Comparison of ENCODE assay signal across 12 cellular contexts in the genomic region with DNA sequence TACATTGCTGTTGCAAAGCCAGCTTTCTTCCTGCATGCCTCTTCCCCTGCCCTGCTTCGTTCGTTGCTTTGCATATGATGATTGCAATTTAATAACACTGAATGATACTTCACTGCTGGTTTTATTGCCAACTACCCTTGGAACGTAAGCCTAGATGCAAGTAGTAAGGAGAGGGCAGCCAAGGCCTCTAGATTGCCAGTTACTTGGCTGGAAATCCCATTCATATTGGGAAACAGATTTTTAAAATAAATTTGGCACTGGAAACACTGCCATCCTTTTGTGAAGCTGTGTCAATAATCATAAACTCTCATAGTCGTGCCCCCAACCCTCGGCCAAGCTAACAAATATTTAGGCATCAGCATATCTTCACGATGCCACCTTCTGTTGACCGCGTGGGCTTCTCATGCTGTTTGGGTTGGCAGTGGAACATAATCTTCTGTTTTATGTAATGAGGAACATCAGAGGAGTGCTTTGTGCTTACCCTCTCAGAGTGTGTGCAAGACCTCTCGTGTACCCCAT.
DNase-seq lines count a peak whose midpoint lies in the region; ATAC-seq, FAIRE-seq and TF ChIP-seq lines count a peak whose summit lies in the region.
"Had no signal": no experiment of that assay in that cellular context is flagged by ENCODE, and none has a peak within 500 bp of the region (broad histone marks: within the 10 kb centered on the region; RNA-seq: fewer than 3 reads in every experiment).

No MANE protein-coding gene starts in this region.

- H3K9ac ChIP-seq in endocrine pancreas (ENCODE audit: control insufficient read depth, insufficient read depth, low read length), result no peak overlapping the region

- H3K4me1 Mint-ChIP-seq in Calu3 (ENCODE audit: low read depth, unreplicated experiment) (peaks cover 41% of the 10 kb centered on the region), osteocyte (ENCODE audit: unreplicated experiment) (peaks cover 22% of the 10 kb centered on the region)

- DNase-seq in Calu3 (no peak), NCI-H2107 treated with DMSO at 0.1 percent for 48 hours (lab: John Stamatoyannopoulos, UW; ENCODE audit: unreplicated experiment) (peak; percentile 22), pancreas (peak in 2 of 6 donors; percentile 28 to 46), osteocyte (ENCODE audit: extremely low spot score, unreplicated experiment) (no peak), iPS-NIHi7 (ENCODE audit: extremely low spot score) (no peak)
- DNase-seq in activated CD4-positive, alpha-beta T cell treated with anti-CD3 and anti-CD28 coated beads for 48 hours, result no peak
- DNase-seq: aorta, Caco-2, NCI-H187 had no signal

- H3K9me3 ChIP-seq in endocrine pancreas (ENCODE audit: control insufficient read depth, low read length) (no peaks in the 10 kb centered on the region), pancreas (no peaks in the 10 kb centered on the region)
- H3K9me3 ChIP-seq: Caco-2, ovary had no signal

- H3K36me3 ChIP-seq in endocrine pancreas (ENCODE audit: control insufficient read depth, insufficient read depth, low read length) (no peaks in the 10 kb centered on the region), pancreas (no peaks in the 10 kb centered on the region)
- H3K36me3 ChIP-seq: ovary had no signal

- BruUV-seq in Calu3 (replicated peaks; lab: Mats Ljungman, UMichigan), result no TSS peak

- ATAC-seq in pancreas, result peak; percentile 38 to 59 (median 46)
- ATAC-seq in HG02852 (IDR thresholded peaks at IDR 0.05; ENCODE audit: unreplicated experiment), result no peak

- intact Hi-C loops in Calu3 (cut with micrococcal nuclease; ENCODE audit: unreplicated experiment) (loop anchor here (5.0 kb wide), 2 partner anchors 84 to 164 kb away; no protein-coding TSS in a partner anchor), pancreas (cut with DNase I) (no loop called here)

- CTCF ChIA-PET in Calu3 (lab: Charles Lee), result interaction anchor here (0.6 to 1.9 kb wide), 3 partner anchors 10 to 89 kb away, joined by 3 to 8 read pairs (median 8); no protein-coding TSS in a partner anchor

- H3K27ac ChIP-seq in pancreas, result peak overlapping the region; percentile 43 to 82 (median 59)

- no peaks in the 10 kb centered on the region for H3K9me3 Mint-ChIP-seq in Calu3 (ENCODE audit: low read depth, unreplicated experiment)
- H3K9me3 Mint-ChIP-seq in osteocyte (ENCODE audit: unreplicated experiment), result no peaks in the 10 kb centered on the region

- H3K27me3 Mint-ChIP-seq in Calu3 (ENCODE audit: unreplicated experiment) (no peaks in the 10 kb centered on the region), osteocyte (ENCODE audit: unreplicated experiment) (no peaks in the 10 kb centered on the region)

- FAIRE-seq in pancreas (lab: Jason Lieb, UNC), result no peak

- H3K36me3 Mint-ChIP-seq in Calu3 (ENCODE audit: insufficient read depth, unreplicated experiment) (peaks cover 11% of the 10 kb centered on the region), osteocyte (ENCODE audit: unreplicated experiment) (no peaks in the 10 kb centered on the region)

- H3K4me3 Mint-ChIP-seq in Calu3 (ENCODE audit: low read depth, unreplicated experiment) (peak overlapping the region; percentile 80), osteocyte (ENCODE audit: unreplicated experiment) (no peak overlapping the region)

- H3K27me3 ChIP-seq in endocrine pancreas (ENCODE audit: control insufficient read depth, insufficient read depth, low read length) (no peaks in the 10 kb centered on the region), pancreas (no peaks in the 10 kb centered on the region)
- H3K27me3 ChIP-seq: ovary had no signal

- H3K4me3 ChIP-seq in endocrine pancreas (ENCODE audit: control insufficient read depth, insufficient read depth, low read length) (peak overlapping the region; percentile 73), pancreas (peak overlapping the region in 2 of 4 donors; percentile 27 to 40)

- H3K4me1 ChIP-seq in endocrine pancreas (ENCODE audit: control insufficient read depth, insufficient read depth, low read length), result peaks cover 9% of the 10 kb centered on the region
- H3K4me1 ChIP-seq in pancreas, result peaks cover 11 to 23% (median 20%) of the 10 kb centered on the region in 3 donors

- TF ChIP-seq CTCF in Calu3 (IDR thresholded peaks at IDR 0.05; ENCODE audit: unreplicated experiment), result no peak
- TF ChIP-seq CTCF in pancreas (IDR thresholded peaks at IDR 0.05), result no peak
- no peak for TF ChIP-seq CTCF in osteocyte (IDR thresholded peaks at IDR 0.05)

- WGBS in pancreas, 2 donors, result 11 to 13% methylated on average over 9 of the region's 9 CpGs

- peak overlapping the region; percentile 78 for H3K27ac Mint-ChIP-seq in Calu3 (ENCODE audit: unreplicated experiment)
- H3K27ac Mint-ChIP-seq in osteocyte (ENCODE audit: unreplicated experiment), result no peak overlapping the region
